ENCODE assay signal across 9 cellular contexts in the genomic region with DNA sequence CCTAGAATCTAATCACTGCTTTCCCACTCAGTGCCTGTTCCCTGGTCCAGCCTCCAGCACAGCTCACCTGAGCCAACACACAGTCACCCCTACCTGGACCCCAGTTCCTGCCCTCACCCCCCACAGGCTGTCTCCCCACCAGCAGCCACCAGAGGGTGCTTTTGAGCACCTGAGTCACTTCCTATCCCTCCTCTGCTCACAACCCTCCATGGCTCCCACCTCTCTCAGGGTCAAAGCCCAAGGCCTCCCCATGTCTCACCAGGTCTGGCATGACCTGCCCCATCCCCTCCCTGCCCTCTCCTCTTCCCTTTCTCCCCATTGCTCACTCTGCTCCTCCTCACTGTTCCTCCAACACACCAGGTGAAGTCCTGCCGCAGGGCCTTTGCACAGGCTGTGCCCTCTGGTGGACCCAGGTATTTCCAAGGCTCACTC. TPM values are rescaled to one million over a fixed set of nuclear protein-coding genes. Genes with fewer than 3 reads are reported as not detected.
DNase-seq lines count a peak whose midpoint lies in the region; ATAC-seq and TF ChIP-seq lines count a peak whose summit lies in the region.
"Had no signal": no experiment of that assay in that cellular context is flagged by ENCODE, and none has a peak within 500 bp of the region (broad histone marks: within the 10 kb centered on the region; RNA-seq: fewer than 3 reads in every experiment).

No MANE protein-coding gene starts in this region.

- no peak overlapping the region for H3K9ac ChIP-seq in parathyroid adenoma

- BruUV-seq in A673 (replicated peaks; lab: Mats Ljungman, UMichigan): no TSS peak

- no peak overlapping the region for H3K27ac ChIP-seq in A673 (ENCODE audit: low read depth, low read length, poor library complexity, severe bottlenecking)
- H3K27ac ChIP-seq in HEK293 (ENCODE audit: extremely low read depth, low read depth, low read length): no peak overlapping the region
- no peak overlapping the region for H3K27ac ChIP-seq in parathyroid adenoma
- no peak overlapping the region for H3K27ac ChIP-seq in prostate gland
- H3K27ac ChIP-seq: epithelial cell of prostate had no signal

- POLR2A ChIA-PET in A673 (lab: Charles Lee; ENCODE audit: low non-redundant PET) (no interaction called here), HEK293 (lab: Yijun Ruan, JAX) (no interaction called here)

- DNase-seq in A673 (ENCODE audit: low spot score) (peak; percentile 29), prostate gland (ENCODE audit: low spot score) (no peak), mesothelial cell of epicardium (ENCODE audit: low spot score in 2 of 2, unreplicated experiment in 2 of 2) (no peak)
- peak; percentile 82 for DNase-seq in activated CD4-positive, alpha-beta T cell treated with anti-CD3 and anti-CD28 coated beads for 48 hours
- DNase-seq in effector CD4-positive, alpha-beta T cell: peak; percentile 54

- H3K27ac Mint-ChIP-seq in mesothelial cell of epicardium: no peak overlapping the region

- H3K4me3 ChIP-seq in A673 (ENCODE audit: low read depth, low read length, poor library complexity, severe bottlenecking) (no peak overlapping the region), HEK293 (ENCODE audit: low read depth, low read length) (no peak overlapping the region), parathyroid adenoma (ENCODE audit: low read depth, low read length) (no peak overlapping the region), prostate gland (no peak overlapping the region)

- CTCF ChIA-PET in A673 (lab: Charles Lee) (interaction anchor here (3.7 kb wide), 1 partner anchor 61 kb away, joined by 33 read pairs; a partner anchor contains a TSS), HEK293 (lab: Yijun Ruan, JAX) (interaction anchor here (0.9 to 6.9 kb wide), 5 partner anchors 30 to 75 kb away, joined by 3 to 154 read pairs (median 8); a partner anchor contains a TSS)

- H3K4me2 ChIP-seq in parathyroid adenoma (ENCODE audit: low read length): no peak overlapping the region

- no peaks in the 10 kb centered on the region for H3K79me2 ChIP-seq in parathyroid adenoma

- 93% methylated on average over 1 of the region's 1 CpG for WGBS in prostate gland

- peaks cover 23% of the 10 kb centered on the region for H3K27me3 Mint-ChIP-seq in mesothelial cell of epicardium (ENCODE audit: low read depth)

- peaks cover 3% of the 10 kb centered on the region for H3K4me1 ChIP-seq in A673 (ENCODE audit: insufficient read depth, low read length, poor library complexity, severe bottlenecking)
- H3K4me1 ChIP-seq in HEK293 (ENCODE audit: control insufficient read depth, insufficient read depth, low read length): no peaks in the 10 kb centered on the region
- no peaks in the 10 kb centered on the region for H3K4me1 ChIP-seq in parathyroid adenoma
- no peaks in the 10 kb centered on the region for H3K4me1 ChIP-seq in prostate gland (replicated peaks)

- TF ChIP-seq CTCF in A673 (conservative IDR thresholded peaks at IDR 0.05; ENCODE audit: low read depth, low read length): peak; percentile 59
- 0 out of 2 replicates have a peak, but pooled peaks have one; percentile 58 for TF ChIP-seq CTCF in HEK293 (tag by site-specific recombination; IDR thresholded peaks at IDR 0.05)
- peak; percentile 30 for TF ChIP-seq CTCF in parathyroid adenoma (IDR thresholded peaks at IDR 0.05)
- TF ChIP-seq CTCF in prostate gland (IDR thresholded peaks at IDR 0.05): peak in 2 of 4 experiments; percentile 24 to 26
- no peak for TF ChIP-seq CTCF in mesothelial cell of epicardium (IDR thresholded peaks at IDR 0.05; ENCODE audit: unreplicated experiment)

- no peaks in the 10 kb centered on the region for H3K36me3 Mint-ChIP-seq in mesothelial cell of epicardium

- no peak for TF ChIP-seq POLR2A in prostate gland (IDR thresholded peaks at IDR 0.05)

- no peaks in the 10 kb centered on the region for H3K36me3 ChIP-seq in A673 (ENCODE audit: insufficient read depth, low read length, poor library complexity, severe bottlenecking)
- no peaks in the 10 kb centered on the region for H3K36me3 ChIP-seq in HEK293 (ENCODE audit: control insufficient read depth in 2 of 2, insufficient read depth in 1 of 2, low read length in 2 of 2)
- no peaks in the 10 kb centered on the region for H3K36me3 ChIP-seq in parathyroid adenoma (ENCODE audit: control insufficient read depth, insufficient read depth, low read length)
- H3K36me3 ChIP-seq in prostate gland: no peaks in the 10 kb centered on the region

- intact Hi-C loops in A673 (cut with micrococcal nuclease; ENCODE audit: unreplicated experiment) (no loop called here), prostate gland (cut with DNase I) (loop anchor here (5.0 kb wide), 1 partner anchor 62 kb away; a partner anchor contains a TSS)

- no peak for ATAC-seq in GM18502 (IDR thresholded peaks at IDR 0.05; ENCODE audit: poor library complexity, unreplicated experiment)

- H3K27me3 ChIP-seq in A673 (replicated peaks; ENCODE audit: insufficient read depth, low read depth, low read length, poor library complexity): no peaks in the 10 kb centered on the region
- no peaks in the 10 kb centered on the region for H3K27me3 ChIP-seq in parathyroid adenoma (ENCODE audit: control insufficient read depth, insufficient read depth, low read length)
- H3K27me3 ChIP-seq in prostate gland (replicated peaks; ENCODE audit: insufficient read depth): no peaks in the 10 kb centered on the region

- no peaks in the 10 kb centered on the region for H3K9me3 Mint-ChIP-seq in mesothelial cell of epicardium

- no peak overlapping the region for H3K4me3 Mint-ChIP-seq in mesothelial cell of epicardium

- no peaks in the 10 kb centered on the region for H3K4me1 Mint-ChIP-seq in mesothelial cell of epicardium

- H2AFZ ChIP-seq in parathyroid adenoma: no peak overlapping the region

- no peaks in the 10 kb centered on the region for H3K9me3 ChIP-seq in A673 (ENCODE audit: low read depth, low read length, poor library complexity, severe bottlenecking)
- H3K9me3 ChIP-seq in HEK293 (ENCODE audit: control insufficient read depth, insufficient read depth, low read depth, low read length): no peaks in the 10 kb centered on the region
- H3K9me3 ChIP-seq in parathyroid adenoma (ENCODE audit: control insufficient read depth, low read length): no peaks in the 10 kb centered on the region
- H3K9me3 ChIP-seq in prostate gland: no peaks in the 10 kb centered on the region

TF ChIP-seq in HEK293, 187 proteins besides CTCF, POLR2A, EP300 and RAD21 (continues in another document):
- TF ChIP-seq, protein P1, sequence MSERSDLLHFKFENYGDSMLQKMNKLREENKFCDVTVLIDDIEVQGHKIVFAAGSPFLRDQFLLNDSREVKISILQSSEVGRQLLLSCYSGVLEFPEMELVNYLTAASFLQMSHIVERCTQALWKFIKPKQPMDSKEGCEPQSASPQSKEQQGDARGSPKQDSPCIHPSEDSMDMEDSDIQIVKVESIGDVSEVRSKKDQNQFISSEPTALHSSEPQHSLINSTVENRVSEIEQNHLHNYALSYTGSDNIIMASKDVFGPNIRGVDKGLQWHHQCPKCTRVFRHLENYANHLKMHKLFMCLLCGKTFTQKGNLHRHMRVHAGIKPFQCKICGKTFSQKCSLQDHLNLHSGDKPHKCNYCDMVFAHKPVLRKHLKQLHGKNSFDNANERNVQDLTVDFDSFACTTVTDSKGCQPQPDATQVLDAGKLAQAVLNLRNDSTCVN (tag by site-specific recombination; optimal IDR thresholded peaks at IDR 0.05): no peak
- TF ChIP-seq GLIS2 (tag by site-specific recombination; IDR thresholded peaks at IDR 0.05) (0 out of 2 replicates have a peak, but pooled peaks have one; percentile 21), ZNF146 (tag by site-specific recombination; IDR thresholded peaks at IDR 0.05) (no peak), ZNF623 (tag by site-specific recombination; IDR thresholded peaks at IDR 0.05) (peak; percentile 100), GLIS1 (tag by site-specific recombination; IDR thresholded peaks at IDR 0.05) (peak; percentile 41)
- TF ChIP-seq, protein P2, sequence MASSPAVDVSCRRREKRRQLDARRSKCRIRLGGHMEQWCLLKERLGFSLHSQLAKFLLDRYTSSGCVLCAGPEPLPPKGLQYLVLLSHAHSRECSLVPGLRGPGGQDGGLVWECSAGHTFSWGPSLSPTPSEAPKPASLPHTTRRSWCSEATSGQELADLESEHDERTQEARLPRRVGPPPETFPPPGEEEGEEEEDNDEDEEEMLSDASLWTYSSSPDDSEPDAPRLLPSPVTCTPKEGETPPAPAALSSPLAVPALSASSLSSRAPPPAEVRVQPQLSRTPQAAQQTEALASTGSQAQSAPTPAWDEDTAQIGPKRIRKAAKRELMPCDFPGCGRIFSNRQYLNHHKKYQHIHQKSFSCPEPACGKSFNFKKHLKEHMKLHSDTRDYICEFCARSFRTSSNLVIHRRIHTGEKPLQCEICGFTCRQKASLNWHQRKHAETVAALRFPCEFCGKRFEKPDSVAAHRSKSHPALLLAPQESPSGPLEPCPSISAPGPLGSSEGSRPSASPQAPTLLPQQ (tag by site-specific recombination; IDR thresholded peaks at IDR 0.05): no peak
- TF ChIP-seq, protein P3, sequence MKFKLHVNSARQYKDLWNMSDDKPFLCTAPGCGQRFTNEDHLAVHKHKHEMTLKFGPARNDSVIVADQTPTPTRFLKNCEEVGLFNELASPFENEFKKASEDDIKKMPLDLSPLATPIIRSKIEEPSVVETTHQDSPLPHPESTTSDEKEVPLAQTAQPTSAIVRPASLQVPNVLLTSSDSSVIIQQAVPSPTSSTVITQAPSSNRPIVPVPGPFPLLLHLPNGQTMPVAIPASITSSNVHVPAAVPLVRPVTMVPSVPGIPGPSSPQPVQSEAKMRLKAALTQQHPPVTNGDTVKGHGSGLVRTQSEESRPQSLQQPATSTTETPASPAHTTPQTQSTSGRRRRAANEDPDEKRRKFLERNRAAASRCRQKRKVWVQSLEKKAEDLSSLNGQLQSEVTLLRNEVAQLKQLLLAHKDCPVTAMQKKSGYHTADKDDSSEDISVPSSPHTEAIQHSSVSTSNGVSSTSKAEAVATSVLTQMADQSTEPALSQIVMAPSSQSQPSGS (tag by site-specific recombination; IDR thresholded peaks at IDR 0.05; ENCODE audit: low read depth): no peak
- TF ChIP-seq, protein P4, sequence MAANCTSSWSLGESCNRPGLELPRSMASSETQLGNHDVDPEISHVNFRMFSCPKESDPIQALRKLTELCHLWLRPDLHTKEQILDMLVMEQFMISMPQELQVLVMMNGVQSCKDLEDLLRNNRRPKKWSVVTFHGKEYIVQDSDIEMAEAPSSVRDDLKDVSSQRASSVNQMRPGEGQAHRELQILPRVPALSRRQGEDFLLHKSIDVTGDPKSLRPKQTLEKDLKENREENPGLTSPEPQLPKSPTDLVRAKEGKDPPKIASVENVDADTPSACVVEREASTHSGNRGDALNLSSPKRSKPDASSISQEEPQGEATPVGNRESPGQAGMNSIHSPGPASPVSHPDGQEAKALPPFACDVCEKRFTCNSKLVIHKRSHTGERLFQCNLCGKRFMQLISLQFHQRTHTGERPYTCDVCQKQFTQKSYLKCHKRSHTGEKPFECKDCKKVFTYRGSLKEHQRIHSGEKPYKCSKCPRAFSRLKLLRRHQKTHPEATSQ (tag by site-specific recombination; IDR thresholded peaks at IDR 0.05): no peak

RNA-seq across cellular contexts. Expression of a gene that starts 7.1 kb away (rescaled TPM):
- total RNA-seq in A673 (2021) (60.2 and 65.7 TPM in 2 replicates), prostate gland (100 to 1,000 TPM in 1 of 2 donors, 10 to 100 TPM in 1; 53.5 to 116 TPM), mesothelial cell of epicardium (36.8 to 37.1 TPM (median 36.9 TPM) in 3 replicates)

Comparison
In these comparisons a context has a peak if more than half of its experiments do, and no peak if none do; other contexts are left out.
1. DNase-seq: peak in A673 (single experiment), activated CD4-positive, alpha-beta T cell treated with anti-CD3 and anti-CD28 coated beads for 48 hours (single experiment) and effector CD4-positive, alpha-beta T cell (single experiment); none in prostate gland (single experiment) and mesothelial cell of epicardium (0 of 2).